16 cellular contexts compared by ENCODE assay signal in the genomic region with DNA sequence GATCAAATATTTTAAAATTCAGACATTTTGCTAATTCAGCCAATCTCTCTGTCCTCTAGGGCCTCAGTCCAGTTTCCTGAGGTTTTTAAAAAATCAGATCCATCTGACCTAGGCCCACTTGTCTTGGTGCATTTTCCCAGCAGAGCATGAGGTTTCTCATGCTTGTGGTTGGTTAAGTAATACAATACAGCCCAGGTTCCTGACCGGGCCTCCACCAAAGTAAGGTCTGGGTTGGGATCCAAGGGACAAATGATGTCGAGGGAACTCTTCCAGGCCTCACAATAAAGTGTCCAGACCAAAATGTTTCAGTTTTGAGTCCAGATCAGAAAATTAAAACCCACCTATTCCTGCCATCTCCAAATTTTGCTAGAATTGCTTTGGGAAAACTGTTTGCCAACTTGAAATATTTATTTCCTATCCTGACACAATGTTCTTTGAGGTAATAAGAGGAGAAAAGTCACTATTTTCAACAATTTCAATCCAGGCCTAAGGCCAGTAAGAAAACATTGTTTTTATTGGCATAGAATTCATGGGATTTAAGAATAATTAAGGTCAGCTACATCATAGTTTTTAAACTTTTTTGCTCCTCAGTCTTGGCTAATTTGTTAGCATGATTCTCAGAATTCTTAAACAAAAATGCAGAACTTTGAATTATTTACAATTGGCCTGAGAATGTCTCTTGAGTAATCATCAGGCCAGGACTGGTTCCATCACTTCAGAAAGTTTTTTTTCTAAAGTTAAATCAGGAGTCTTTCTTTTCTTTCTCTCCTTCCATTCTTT. TPM values are rescaled to one million over a fixed set of nuclear protein-coding genes. Genes with fewer than 3 reads are reported as not detected.
DNase-seq lines count a peak whose midpoint lies in the region; ATAC-seq, FAIRE-seq and TF ChIP-seq lines count a peak whose summit lies in the region.
"Had no signal": no experiment of that assay in that cellular context is flagged by ENCODE, and none has a peak within 500 bp of the region (broad histone marks: within the 10 kb centered on the region; RNA-seq: fewer than 3 reads in every experiment).

No MANE protein-coding gene starts in this region.

- H3K36me3 ChIP-seq in suprapubic skin (no peaks in the 10 kb centered on the region), HepG2 (replicated peaks in 1 of 2; ENCODE audit: control insufficient read depth in 1 of 2, insufficient read depth in 2 of 2, low read length in 2 of 2) (no peaks in the 10 kb centered on the region)

- TF ChIP-seq EP300 in suprapubic skin (IDR thresholded peaks at IDR 0.05) (no peak), HepG2 (IDR thresholded peaks at IDR 0.05; ENCODE audit: low read depth in 2 of 2, low read length in 2 of 2) (no peak), HepG2 (CRISPR knock-in tag; IDR thresholded peaks at IDR 0.05; ENCODE audit: borderline replicate concordance) (no peak)

- no peak overlapping the region for H3K9ac ChIP-seq in HepG2 (ENCODE audit: insufficient read depth, low read depth, low read length)

- intact Hi-C loops in HepG2 (cut with micrococcal nuclease; ENCODE audit: unreplicated experiment): no loop called here

- FAIRE-seq in HepG2 (lab: Jason Lieb, UNC): no peak
- FAIRE-seq: colon had no signal

- no peaks in the 10 kb centered on the region for H4K20me1 ChIP-seq in HepG2 (ENCODE audit: insufficient read depth, low read length)

- TF ChIP-seq POLR2A in suprapubic skin (IDR thresholded peaks at IDR 0.05) (no peak), HepG2 (IDR thresholded peaks at IDR 0.05; ENCODE audit: insufficient read depth in 1 of 2, low read depth in 2 of 2, low read length in 2 of 2) (no peak)

- H2AFZ ChIP-seq in HepG2 (ENCODE audit: low read length): no peak overlapping the region

- TF ChIP-seq CTCF in coronary artery (IDR thresholded peaks at IDR 0.05) (no peak), suprapubic skin (IDR thresholded peaks at IDR 0.05) (no peak), HepG2 (CRISPR knock-in tag; IDR thresholded peaks at IDR 0.05) (no peak)

- ATAC-seq in HepG2: no peak
- no peak for ATAC-seq in HG02884 (IDR thresholded peaks at IDR 0.05; ENCODE audit: unreplicated experiment)
- ATAC-seq: stimulated activated memory B cell treated with anti-CD40 and anti-IgM and Interleukin-4, amounts not matched to agents 10 μg/mL and 1 μg/mL and 100 μg/mL, for 72 hours had no signal

- H3K4me3 ChIP-seq in coronary artery (no peak overlapping the region), suprapubic skin (no peak overlapping the region), HepG2 (replicated peaks in 1 of 3; ENCODE audit: insufficient read depth in 1 of 3, low read depth in 2 of 3, low read length in 3 of 3) (no peak overlapping the region)

- CTCF ChIA-PET in HepG2 (lab: Yijun Ruan, JAX; ENCODE audit: low intra/inter-chr PET ratio, low total read pairs): no interaction called here

- peak overlapping the region; percentile 55 to 72 for H3K27ac ChIP-seq in coronary artery
- H3K27ac ChIP-seq in suprapubic skin: peak overlapping the region; percentile 34
- H3K27ac ChIP-seq in HepG2 (ENCODE audit: extremely low read length, insufficient read depth, low read length): no peak overlapping the region

- no peaks in the 10 kb centered on the region for H3K79me2 ChIP-seq in HepG2 (ENCODE audit: insufficient read depth, low read length)

- no peak for TF ChIP-seq RAD21 in HepG2 (CRISPR knock-in tag; IDR thresholded peaks at IDR 0.05)

- BruUV-seq in HepG2 (replicated peaks; lab: Mats Ljungman, UMichigan): no TSS peak

- POLR2A ChIA-PET in HepG2 (lab: Yijun Ruan, JAX): no interaction called here

- H3K4me1 ChIP-seq in suprapubic skin: peaks cover 19% of the 10 kb centered on the region
- no peaks in the 10 kb centered on the region for H3K4me1 ChIP-seq in HepG2 (ENCODE audit: insufficient read depth, low read length)

- peak; percentile 28 for DNase-seq in HCEC 1CT
- DNase-seq in coronary artery (ENCODE audit: low spot score): no peak
- DNase-seq in medulla oblongata (ENCODE audit: extremely low spot score): peak; percentile 25
- no peak for DNase-seq in suprapubic skin (ENCODE audit: low spot score in 2 of 2)
- no peak for DNase-seq in NCI-H510A (lab: John Stamatoyannopoulos, UW)
- no peak for DNase-seq in KBM-7
- DNase-seq in HepG2 (ENCODE audit: low spot score): no peak
- DNase-seq: activated CD4-positive, alpha-beta T cell treated with anti-CD3 and anti-CD28 coated beads, Interleukin-2, amount 50 U/mL, for 1 hour; NCI-H2171 treated with DMSO at 0.1 percent for 48 hours; occipital lobe; OCI-M1; stimulated activated CD4-positive, alpha-beta T cell treated with anti-CD3 and anti-CD28 coated beads, Interleukin-2, amount 100 ng/mL, for 48 hours; T-helper 2 cell had no signal

- no peaks in the 10 kb centered on the region for H3K9me3 ChIP-seq in suprapubic skin
- H3K9me3 ChIP-seq in HepG2 (ENCODE audit: low read length): no peaks in the 10 kb centered on the region

- WGBS in suprapubic skin: 88% methylated on average over 2 of the region's 2 CpGs
- WGBS in HepG2 (ENCODE audit: low lambda C conversion rate): 0% methylated on average over 2 of the region's 2 CpGs

- H3K4me2 ChIP-seq in HepG2 (ENCODE audit: low read depth, low read length): no peak overlapping the region

- no peaks in the 10 kb centered on the region for H3K27me3 ChIP-seq in suprapubic skin
- H3K27me3 ChIP-seq in HepG2 (ENCODE audit: control insufficient read depth in 1 of 2, insufficient read depth in 2 of 2, low read length in 2 of 2): peaks cover 0 to 11% of the 10 kb centered on the region in 2 experiments; a peak in 2 of 5 replicates

- in situ Hi-C loops in KBM-7 (cut with MboI; ENCODE audit: low pct_unique_long_range_greater_than_20kb, low sequenced_read_pairs): no loop called here
- in situ Hi-C loops in HepG2 (cut with HindIII; ENCODE audit: extremely low pct_ligation_motif_present, low pct_unique_long_range_greater_than_20kb): no loop called here

TF ChIP-seq in HepG2, 621 proteins besides CTCF, POLR2A, EP300 and RAD21 (continues in another document):
- TF ChIP-seq ZNF83 (CRISPR knock-in tag; IDR thresholded peaks at IDR 0.05; ENCODE audit: borderline replicate concordance) (no peak), ZNF382 (CRISPR knock-in tag; IDR thresholded peaks at IDR 0.05; ENCODE audit: borderline replicate concordance) (no peak), ZNF839 (CRISPR knock-in tag; IDR thresholded peaks at IDR 0.05; ENCODE audit: borderline replicate concordance) (no peak), ZNF780A (CRISPR knock-in tag; IDR thresholded peaks at IDR 0.05) (no peak)
- TF ChIP-seq, protein P1, sequence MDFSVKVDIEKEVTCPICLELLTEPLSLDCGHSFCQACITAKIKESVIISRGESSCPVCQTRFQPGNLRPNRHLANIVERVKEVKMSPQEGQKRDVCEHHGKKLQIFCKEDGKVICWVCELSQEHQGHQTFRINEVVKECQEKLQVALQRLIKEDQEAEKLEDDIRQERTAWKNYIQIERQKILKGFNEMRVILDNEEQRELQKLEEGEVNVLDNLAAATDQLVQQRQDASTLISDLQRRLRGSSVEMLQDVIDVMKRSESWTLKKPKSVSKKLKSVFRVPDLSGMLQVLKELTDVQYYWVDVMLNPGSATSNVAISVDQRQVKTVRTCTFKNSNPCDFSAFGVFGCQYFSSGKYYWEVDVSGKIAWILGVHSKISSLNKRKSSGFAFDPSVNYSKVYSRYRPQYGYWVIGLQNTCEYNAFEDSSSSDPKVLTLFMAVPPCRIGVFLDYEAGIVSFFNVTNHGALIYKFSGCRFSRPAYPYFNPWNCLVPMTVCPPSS (IDR thresholded peaks at IDR 0.05): no peak

RNA-seq across cellular contexts. Expression of a gene that starts 51.4 kb away (rescaled TPM):
- total RNA-seq in suprapubic skin (10 to 100 TPM in 2 of 4 donors, 1 to 10 TPM in 2; 3.7 to 17.0 (median 9.4) TPM), HepG2 (2016; rRNA removed; fragmentation: Illumina TruSeq; extraction: Trizol) (not detected in 2 replicates)
- not detected in 2 replicates for total RNA-seq in HepG2 (2016; cell fraction: cytosol; rRNA removed; fragmentation: Illumina TruSeq; extraction: Trizol; ENCODE audit: low read depth)
- not detected in 2 replicates for total RNA-seq in HepG2 (2016; cell fraction: insoluble cytoplasmic fraction; rRNA removed; fragmentation: Illumina TruSeq; extraction: Trizol)
- total RNA-seq in HepG2 (2016; cell fraction: membrane; rRNA removed; fragmentation: Illumina TruSeq; extraction: Trizol): not detected in 2 replicates
- not detected in 2 replicates for total RNA-seq in HepG2 (2016; cell fraction: nucleus; rRNA removed; fragmentation: Illumina TruSeq; extraction: Trizol)
- 0.22 TPM in 1 of 2 replicates, not detected in the other for polyA plus RNA-seq in HepG2 (2011; rRNA removed)
- not detected in 2 replicates for polyA plus RNA-seq in HepG2 (2011; cell fraction: cytosol; rRNA removed)
- polyA plus RNA-seq in HepG2 (2011; cell fraction: nucleus; rRNA removed): 0.50 and 0.54 TPM in 2 replicates
- polyA plus RNA-seq in HepG2 (2012): 0.05 TPM in 1 of 2 replicates, not detected in the other
- not detected in 2 replicates for polyA plus RNA-seq in HepG2 (2016; cell fraction: cytosol; fragmentation: Illumina TruSeq; extraction: Trizol; ENCODE audit: low read depth)
- not detected in 2 replicates for polyA plus RNA-seq in HepG2 (2016; cell fraction: insoluble cytoplasmic fraction; fragmentation: Illumina TruSeq; extraction: Trizol; ENCODE audit: low read depth)
- polyA plus RNA-seq in HepG2 (2016; cell fraction: membrane; fragmentation: Illumina TruSeq; extraction: Trizol; ENCODE audit: low read depth): not detected in 2 replicates
- not detected in 2 replicates for polyA plus RNA-seq in HepG2 (2016; cell fraction: nucleus; fragmentation: Illumina TruSeq; extraction: Trizol; ENCODE audit: insufficient read depth, low read depth)
- polyA minus RNA-seq in HepG2 (2011; rRNA and poly(A)+ RNA removed; ENCODE audit: low replicate concordance): 36.1 TPM in 1 of 2 replicates, not detected in the other
- not detected in 2 replicates for polyA minus RNA-seq in HepG2 (2011; cell fraction: cytosol; rRNA and poly(A)+ RNA removed)
- 0.52 and 0.75 TPM in 2 replicates for polyA minus RNA-seq in HepG2 (2011; cell fraction: nucleus; rRNA and poly(A)+ RNA removed)

Comparison
In these comparisons a context has a peak if more than half of its experiments do, and no peak if none do; other contexts are left out.
1. DNase-seq: peak in HCEC 1CT (single experiment) and medulla oblongata (single experiment); none in coronary artery (single experiment), suprapubic skin (0 of 2), NCI-H510A (single experiment), KBM-7 (single experiment) and HepG2 (single experiment).